Comparison of ENCODE assay signal across 1 cellular context in the genomic region with DNA sequence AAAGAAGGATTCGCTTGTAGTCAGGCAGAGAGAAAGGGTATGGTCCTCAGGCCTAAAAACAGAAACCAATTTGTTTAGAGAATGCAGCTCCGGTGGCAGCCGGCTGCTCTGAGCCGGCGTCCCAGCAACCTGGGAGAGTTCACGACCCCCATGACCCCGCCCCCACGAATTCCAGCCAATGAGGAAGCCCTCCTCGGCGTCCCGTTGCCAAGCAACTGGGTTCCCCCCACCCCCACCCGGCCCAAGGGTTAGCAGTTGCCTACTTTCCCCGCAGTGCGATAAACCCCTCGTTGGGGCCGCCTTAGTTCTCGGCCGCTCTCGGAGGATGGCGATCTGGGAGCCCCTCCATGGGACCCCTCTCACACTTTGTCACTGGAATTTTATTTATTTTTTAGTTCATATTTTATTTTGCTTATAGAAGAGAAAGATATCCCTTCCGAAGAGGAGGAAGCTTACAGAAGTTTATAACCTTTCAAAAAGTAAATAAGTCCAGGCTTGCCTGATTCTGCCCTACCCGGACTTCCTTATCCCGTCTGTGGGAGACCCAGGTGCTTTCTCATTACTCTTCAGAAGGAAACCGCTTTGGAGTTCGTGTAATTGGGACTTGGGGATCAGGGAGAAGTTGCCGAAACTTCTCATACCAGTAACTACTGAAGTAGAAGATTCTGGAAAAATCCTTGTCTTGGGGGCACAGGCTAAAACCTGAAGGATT.
TF ChIP-seq lines count a peak whose summit lies in the region.

TSS of gene CCDC60 (plus strand) at position 271 of the 712 bp plus-strand sequence. CDS start 448 bp downstream, outside the sequence.

TF ChIP-seq in H1, 55 proteins besides CTCF, POLR2A, EP300 and RAD21:
- TF ChIP-seq TAF7 (optimal IDR thresholded peaks at IDR 0.05; ENCODE audit: borderline replicate concordance, low read depth, low read length) (no peak), SIN3A (conservative IDR thresholded peaks at IDR 0.05 in 1 of 2, IDR thresholded peaks at IDR 0.05 in 1 of 2; ENCODE audit: low read depth in 1 of 2, low read length in 2 of 2) (peak; percentile 91 to 94; a peak in 3 of 4 replicates), CHD2 (IDR thresholded peaks at IDR 0.05; ENCODE audit: low read length) (0 out of 2 replicates have a peak, but pooled peaks have one; percentile 41), CBX5 (IDR thresholded peaks at IDR 0.05; ENCODE audit: low read depth, low read length) (no peak), RNF2 (IDR thresholded peaks at IDR 0.05; ENCODE audit: borderline replicate concordance, low read depth, low read length, missing control alignments, poor library complexity, severe bottlenecking) (no peak), EGR1 (IDR thresholded peaks at IDR 0.05; ENCODE audit: borderline replicate concordance, low read depth, low read length) (no peak), SP4 (IDR thresholded peaks at IDR 0.05; ENCODE audit: low read length) (no peak), BACH1 (IDR thresholded peaks at IDR 0.05; ENCODE audit: low read length) (no peak), ZNF274 (IDR thresholded peaks at IDR 0.05; ENCODE audit: borderline replicate concordance, extremely low read depth, low read length) (no peak), TAF1 (IDR thresholded peaks at IDR 0.05; ENCODE audit: low read depth, low read length) (peak; percentile 58; the same call in 1 of the 2 replicates), TEAD4 (IDR thresholded peaks at IDR 0.05; ENCODE audit: low read depth, low read length) (peak; percentile 56; the same call in 1 of the 2 replicates), RXRA (IDR thresholded peaks at IDR 0.05; ENCODE audit: insufficient read depth, low read depth, low read length) (0 out of 2 replicates have a peak, but pooled peaks have one; percentile 85), EZH2 (IDR thresholded peaks at IDR 0.05; ENCODE audit: low read depth, low read length, severe bottlenecking) (no peak), SRF (IDR thresholded peaks at IDR 0.05; ENCODE audit: low read depth, low read length) (no peak), ATF3 (IDR thresholded peaks at IDR 0.05; ENCODE audit: insufficient read depth, low read depth, low read length) (no peak), BCL11A (IDR thresholded peaks at IDR 0.05; ENCODE audit: low read depth in 2 of 2, low read length in 2 of 2) (no peak), SP1 (IDR thresholded peaks at IDR 0.05; ENCODE audit: low read depth, low read length) (peak; percentile 78)
- TF ChIP-seq, protein P1, sequence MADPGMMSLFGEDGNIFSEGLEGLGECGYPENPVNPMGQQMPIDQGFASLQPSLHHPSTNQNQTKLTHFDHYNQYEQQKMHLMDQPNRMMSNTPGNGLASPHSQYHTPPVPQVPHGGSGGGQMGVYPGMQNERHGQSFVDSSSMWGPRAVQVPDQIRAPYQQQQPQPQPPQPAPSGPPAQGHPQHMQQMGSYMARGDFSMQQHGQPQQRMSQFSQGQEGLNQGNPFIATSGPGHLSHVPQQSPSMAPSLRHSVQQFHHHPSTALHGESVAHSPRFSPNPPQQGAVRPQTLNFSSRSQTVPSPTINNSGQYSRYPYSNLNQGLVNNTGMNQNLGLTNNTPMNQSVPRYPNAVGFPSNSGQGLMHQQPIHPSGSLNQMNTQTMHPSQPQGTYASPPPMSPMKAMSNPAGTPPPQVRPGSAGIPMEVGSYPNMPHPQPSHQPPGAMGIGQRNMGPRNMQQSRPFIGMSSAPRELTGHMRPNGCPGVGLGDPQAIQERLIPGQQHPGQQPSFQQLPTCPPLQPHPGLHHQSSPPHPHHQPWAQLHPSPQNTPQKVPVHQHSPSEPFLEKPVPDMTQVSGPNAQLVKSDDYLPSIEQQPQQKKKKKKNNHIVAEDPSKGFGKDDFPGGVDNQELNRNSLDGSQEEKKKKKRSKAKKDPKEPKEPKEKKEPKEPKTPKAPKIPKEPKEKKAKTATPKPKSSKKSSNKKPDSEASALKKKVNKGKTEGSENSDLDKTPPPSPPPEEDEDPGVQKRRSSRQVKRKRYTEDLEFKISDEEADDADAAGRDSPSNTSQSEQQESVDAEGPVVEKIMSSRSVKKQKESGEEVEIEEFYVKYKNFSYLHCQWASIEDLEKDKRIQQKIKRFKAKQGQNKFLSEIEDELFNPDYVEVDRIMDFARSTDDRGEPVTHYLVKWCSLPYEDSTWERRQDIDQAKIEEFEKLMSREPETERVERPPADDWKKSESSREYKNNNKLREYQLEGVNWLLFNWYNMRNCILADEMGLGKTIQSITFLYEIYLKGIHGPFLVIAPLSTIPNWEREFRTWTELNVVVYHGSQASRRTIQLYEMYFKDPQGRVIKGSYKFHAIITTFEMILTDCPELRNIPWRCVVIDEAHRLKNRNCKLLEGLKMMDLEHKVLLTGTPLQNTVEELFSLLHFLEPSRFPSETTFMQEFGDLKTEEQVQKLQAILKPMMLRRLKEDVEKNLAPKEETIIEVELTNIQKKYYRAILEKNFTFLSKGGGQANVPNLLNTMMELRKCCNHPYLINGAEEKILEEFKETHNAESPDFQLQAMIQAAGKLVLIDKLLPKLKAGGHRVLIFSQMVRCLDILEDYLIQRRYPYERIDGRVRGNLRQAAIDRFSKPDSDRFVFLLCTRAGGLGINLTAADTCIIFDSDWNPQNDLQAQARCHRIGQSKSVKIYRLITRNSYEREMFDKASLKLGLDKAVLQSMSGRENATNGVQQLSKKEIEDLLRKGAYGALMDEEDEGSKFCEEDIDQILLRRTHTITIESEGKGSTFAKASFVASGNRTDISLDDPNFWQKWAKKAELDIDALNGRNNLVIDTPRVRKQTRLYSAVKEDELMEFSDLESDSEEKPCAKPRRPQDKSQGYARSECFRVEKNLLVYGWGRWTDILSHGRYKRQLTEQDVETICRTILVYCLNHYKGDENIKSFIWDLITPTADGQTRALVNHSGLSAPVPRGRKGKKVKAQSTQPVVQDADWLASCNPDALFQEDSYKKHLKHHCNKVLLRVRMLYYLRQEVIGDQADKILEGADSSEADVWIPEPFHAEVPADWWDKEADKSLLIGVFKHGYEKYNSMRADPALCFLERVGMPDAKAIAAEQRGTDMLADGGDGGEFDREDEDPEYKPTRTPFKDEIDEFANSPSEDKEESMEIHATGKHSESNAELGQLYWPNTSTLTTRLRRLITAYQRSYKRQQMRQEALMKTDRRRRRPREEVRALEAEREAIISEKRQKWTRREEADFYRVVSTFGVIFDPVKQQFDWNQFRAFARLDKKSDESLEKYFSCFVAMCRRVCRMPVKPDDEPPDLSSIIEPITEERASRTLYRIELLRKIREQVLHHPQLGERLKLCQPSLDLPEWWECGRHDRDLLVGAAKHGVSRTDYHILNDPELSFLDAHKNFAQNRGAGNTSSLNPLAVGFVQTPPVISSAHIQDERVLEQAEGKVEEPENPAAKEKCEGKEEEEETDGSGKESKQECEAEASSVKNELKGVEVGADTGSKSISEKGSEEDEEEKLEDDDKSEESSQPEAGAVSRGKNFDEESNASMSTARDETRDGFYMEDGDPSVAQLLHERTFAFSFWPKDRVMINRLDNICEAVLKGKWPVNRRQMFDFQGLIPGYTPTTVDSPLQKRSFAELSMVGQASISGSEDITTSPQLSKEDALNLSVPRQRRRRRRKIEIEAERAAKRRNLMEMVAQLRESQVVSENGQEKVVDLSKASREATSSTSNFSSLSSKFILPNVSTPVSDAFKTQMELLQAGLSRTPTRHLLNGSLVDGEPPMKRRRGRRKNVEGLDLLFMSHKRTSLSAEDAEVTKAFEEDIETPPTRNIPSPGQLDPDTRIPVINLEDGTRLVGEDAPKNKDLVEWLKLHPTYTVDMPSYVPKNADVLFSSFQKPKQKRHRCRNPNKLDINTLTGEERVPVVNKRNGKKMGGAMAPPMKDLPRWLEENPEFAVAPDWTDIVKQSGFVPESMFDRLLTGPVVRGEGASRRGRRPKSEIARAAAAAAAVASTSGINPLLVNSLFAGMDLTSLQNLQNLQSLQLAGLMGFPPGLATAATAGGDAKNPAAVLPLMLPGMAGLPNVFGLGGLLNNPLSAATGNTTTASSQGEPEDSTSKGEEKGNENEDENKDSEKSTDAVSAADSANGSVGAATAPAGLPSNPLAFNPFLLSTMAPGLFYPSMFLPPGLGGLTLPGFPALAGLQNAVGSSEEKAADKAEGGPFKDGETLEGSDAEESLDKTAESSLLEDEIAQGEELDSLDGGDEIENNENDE (IDR thresholded peaks at IDR 0.05; ENCODE audit: insufficient replicate concordance, low read length), result no peak
TF ChIP-seq in H1: peak in this region for 6.
